8 cellular contexts compared by ENCODE assay signal in the genomic region with DNA sequence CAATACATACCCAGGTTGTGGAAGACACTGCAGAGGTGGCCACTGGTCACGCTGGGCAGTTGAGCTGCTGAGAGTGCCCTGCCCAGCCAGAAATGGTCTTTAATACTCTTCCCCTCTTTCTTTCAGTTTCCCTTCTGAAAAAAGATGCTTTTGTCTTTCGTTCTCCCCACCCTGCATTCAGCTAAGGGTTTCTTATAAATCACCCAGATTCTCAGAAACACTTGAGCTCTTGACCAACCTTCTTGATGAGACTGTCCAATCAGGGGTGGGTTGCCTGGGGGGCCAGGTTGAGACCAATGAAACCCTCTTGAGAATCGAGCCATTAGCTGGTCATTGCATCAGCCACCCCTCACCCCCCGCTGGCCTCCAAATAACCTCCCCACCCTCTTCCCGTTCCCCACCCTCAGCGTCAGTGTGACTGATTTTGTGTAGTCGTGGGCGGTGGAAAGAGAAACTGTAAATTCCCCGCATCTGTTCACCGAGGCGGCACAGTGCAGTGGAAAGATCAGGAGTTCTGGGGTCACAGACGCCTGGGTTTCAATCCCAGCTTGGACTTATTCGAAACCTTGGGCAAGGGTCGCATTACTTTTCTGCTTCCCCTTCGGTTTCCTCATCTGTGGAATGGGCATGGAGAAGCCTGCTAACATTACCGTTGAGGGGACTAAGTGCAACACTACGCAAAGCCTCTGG. TPM values are rescaled to one million over a fixed set of nuclear protein-coding genes. Genes with fewer than 3 reads are reported as not detected.
DNase-seq lines count a peak whose midpoint lies in the region; ATAC-seq and TF ChIP-seq lines count a peak whose summit lies in the region.

No MANE protein-coding gene starts in this region.

- peaks cover 79% of the 10 kb centered on the region for H3K79me2 ChIP-seq in GM23248 (ENCODE audit: insufficient read depth)

- no peaks in the 10 kb centered on the region for H3K27me3 ChIP-seq in GM23248 (replicated peaks; ENCODE audit: insufficient read depth)
- H3K27me3 ChIP-seq in lung (ENCODE audit: control insufficient read depth, insufficient read depth) = no peaks in the 10 kb centered on the region

- H4K20me1 ChIP-seq in GM23248 (ENCODE audit: insufficient read depth) = no peaks in the 10 kb centered on the region

- peak overlapping the region; percentile 100 for H3K9ac ChIP-seq in GM23248

- ATAC-seq in lung (ENCODE audit: insufficient read depth, low FRiP score) (peak; percentile 54), HG03469 (IDR thresholded peaks at IDR 0.05; ENCODE audit: unreplicated experiment) (no peak)

- H3K27ac ChIP-seq in GM23248 = peak overlapping the region; percentile 100
- peak overlapping the region; percentile 96 to 97 for H3K27ac ChIP-seq in lung (ENCODE audit: low read depth in 1 of 2, low read length in 1 of 2)

- in situ Hi-C loops in G401 (cut with HindIII; ENCODE audit: low sequenced_read_pairs) = no loop called here
- in situ Hi-C loops in GM23248 (cut with MboI) = no loop called here

- H3K4me1 ChIP-seq in GM23248 (ENCODE audit: insufficient read depth) (peaks cover 35% of the 10 kb centered on the region), lung (ENCODE audit: control insufficient read depth in 2 of 2, insufficient read depth in 2 of 2, low read length in 2 of 2) (peaks cover 4 to 6% of the 10 kb centered on the region in 2 donors)

- no peak for TF ChIP-seq CTCF in lung (IDR thresholded peaks at IDR 0.05; ENCODE audit: control extremely low read depth, extremely low read depth)

- H3K9me3 ChIP-seq in GM23248 (ENCODE audit: low read depth) (no peaks in the 10 kb centered on the region), lung (ENCODE audit: control insufficient read depth in 2 of 2, insufficient read depth in 1 of 2, low read length in 1 of 2) (no peaks in the 10 kb centered on the region)

- H3K4me3 ChIP-seq in GM23248 = peak overlapping the region; percentile 94
- peak overlapping the region; percentile 91 for H3K4me3 ChIP-seq in lung

- H3K36me3 ChIP-seq in GM23248 (ENCODE audit: low read depth) (peaks cover 3% of the 10 kb centered on the region), lung (ENCODE audit: control insufficient read depth in 2 of 2, insufficient read depth in 2 of 2, low read length in 2 of 2) (peaks cover 0 to 1% of the 10 kb centered on the region in 2 donors)

- H2AFZ ChIP-seq in GM23248 = peak overlapping the region; percentile 40

- DNase-seq in G401 (ENCODE audit: low spot score) (peak; percentile 19), GM23248 (peak; percentile 96), Kasumi-1 (lab: John Stamatoyannopoulos, UW) (peak; percentile 16), dermis blood vessel endothelial cell (peak; percentile 98), lung (ENCODE audit: low spot score) (peak; percentile 86)
- peak; percentile 62 for DNase-seq in activated CD4-positive, CD25-positive, alpha-beta regulatory T cell treated with anti-CD3 and anti-CD28 coated beads, Interleukin-2, amount 50 U/mL, for 72 hours
- peak; percentile 55 to 76 for DNase-seq in stimulated activated CD8-positive, alpha-beta memory T cell treated with anti-CD3 and anti-CD28 coated beads, Interleukin-15, amount 100 ng/mL, for 4 hours (ENCODE audit: low read depth in 2 of 2)

- WGBS in GM23248 (ENCODE audit: low coverage in 1 of 2, low lambda C conversion rate in 2 of 2, missing lambda C conversion rate in 2 of 2), 2 experiments = 2 to 3% methylated on average over 17 of the region's 17 CpGs
- 1 to 3% methylated on average over 17 of the region's 17 CpGs for WGBS in lung, 2 donors

- peak overlapping the region; percentile 91 for H3K4me2 ChIP-seq in GM23248 (ENCODE audit: unreplicated experiment)

- H3F3A ChIP-seq in GM23248 (ENCODE audit: insufficient read depth) = peaks cover 13% of the 10 kb centered on the region

- no peaks in the 10 kb centered on the region for H3K9me2 ChIP-seq in GM23248 (ENCODE audit: insufficient read depth)

RNA-seq across cellular contexts. Expression of a gene that starts 0.9 kb away (rescaled TPM):
- 4.6 and 19.8 TPM in 2 replicates for total RNA-seq in G401 (2014; rRNA removed; shearing (Covaris generic))
- 15.3 and 22.4 TPM in 2 replicates for total RNA-seq in GM23248 (2014; rRNA removed; shearing (Covaris generic))
- 19.4 and 20.9 TPM in 2 replicates for polyA plus RNA-seq in GM23248 (2016; fragmentation: Nextera tagmentation; extraction: Ambion mirVana)
- 27.8 and 29.3 TPM in 2 replicates for total RNA-seq in dermis blood vessel endothelial cell
- total RNA-seq in lung = 10 to 100 TPM; 12.1 to 12.6 TPM
- polyA plus RNA-seq in lung = 1 to 10 TPM; 6.1 to 7.7 TPM

RNA-seq across cellular contexts. Expression of a gene that starts 52.3 kb away (rescaled TPM):
- 0.06 TPM in 1 of 2 replicates, not detected in the other for total RNA-seq in G401 (2014; rRNA removed; shearing (Covaris generic))
- total RNA-seq in GM23248 (2014; rRNA removed; shearing (Covaris generic)) = not detected in 2 replicates
- polyA plus RNA-seq in GM23248 (2016; fragmentation: Nextera tagmentation; extraction: Ambion mirVana) (not detected in 2 replicates), lung (under 1 TPM; 0.02 to 0.06 TPM)
- total RNA-seq in dermis blood vessel endothelial cell (not detected in 2 replicates), lung (under 1 TPM in 1 of 2 donors, not detected in 1; 0.12 TPM)

Comparison
In these comparisons a context has a peak if more than half of its experiments do, and no peak if none do; other contexts are left out.
1. DNase-seq: peak in every context shown above with its lines; median percentile 98 in dermis blood vessel endothelial cell; 96 in GM23248; 86 in lung; 66 in stimulated activated CD8-positive, alpha-beta memory T cell treated with anti-CD3 and anti-CD28 coated beads, Interleukin-15, amount 100 ng/mL, for 4 hours; 62 in activated CD4-positive, CD25-positive, alpha-beta regulatory T cell treated with anti-CD3 and anti-CD28 coated beads, Interleukin-2, amount 50 U/mL, for 72 hours; 19 in G401; 16 in Kasumi-1.